Comparison of ENCODE assay signal across 16 cellular contexts in the genomic region with DNA sequence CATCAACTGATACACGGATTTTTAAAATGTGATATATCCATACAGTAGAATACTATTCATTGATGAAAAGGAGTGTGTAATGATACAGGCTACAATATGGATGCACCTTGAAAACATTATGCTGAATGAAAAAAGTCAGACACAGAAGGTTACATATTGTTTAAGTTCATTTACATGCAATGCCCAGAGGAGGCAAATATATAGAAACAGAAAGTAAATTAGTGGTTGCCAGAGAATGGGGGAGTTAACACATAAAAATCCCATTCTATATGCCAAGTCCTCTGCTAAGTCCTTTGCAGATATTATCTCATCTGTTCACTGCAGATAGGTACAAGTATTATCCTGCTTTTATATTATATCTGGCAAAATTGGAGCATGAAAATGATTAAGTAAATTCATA. TPM values are rescaled to one million over a fixed set of nuclear protein-coding genes. Genes with fewer than 3 reads are reported as not detected.
DNase-seq lines count a peak whose midpoint lies in the region; ATAC-seq and TF ChIP-seq lines count a peak whose summit lies in the region.
"Had no signal": no experiment of that assay in that cellular context is flagged by ENCODE, and none has a peak within 500 bp of the region (broad histone marks: within the 10 kb centered on the region; RNA-seq: fewer than 3 reads in every experiment).

No MANE protein-coding gene starts in this region.

- H3K4me3 Mint-ChIP-seq in progenitor cell of endocrine pancreas (ENCODE audit: low read depth): no peak overlapping the region
- H3K4me3 Mint-ChIP-seq: T-cell had no signal

- peaks cover 2% of the 10 kb centered on the region for H3K4me1 Mint-ChIP-seq in progenitor cell of endocrine pancreas (ENCODE audit: low read depth)
- H3K4me1 Mint-ChIP-seq: T-cell had no signal

- peak; percentile 72 for DNase-seq in OCI-M1 (lab: John Stamatoyannopoulos, UW)
- DNase-seq in heart left ventricle: no peak
- no peak for DNase-seq in spleen
- no peak for DNase-seq in SW 1271 (lab: John Stamatoyannopoulos, UW)
- DNase-seq in progenitor cell of endocrine pancreas (ENCODE audit: low spot score, unreplicated experiment): no peak
- DNase-seq: GF-D8, NCI-H187, NCI-H345, NCI-H748 treated with DMSO at 0.1 percent for 48 hours, T-cell, T-helper 9 cell had no signal

- H3K27ac ChIP-seq in heart left ventricle: no peak overlapping the region
- H3K27ac ChIP-seq in spleen: no peak overlapping the region
- H3K27ac ChIP-seq: C4-2B had no signal

- no peak overlapping the region for H3K27ac Mint-ChIP-seq in progenitor cell of endocrine pancreas
- H3K27ac Mint-ChIP-seq: T-cell had no signal

- no peaks in the 10 kb centered on the region for H3K27me3 ChIP-seq in heart left ventricle
- no peaks in the 10 kb centered on the region for H3K27me3 ChIP-seq in spleen (replicated peaks in 1 of 7)

- H3K36me3 ChIP-seq in heart left ventricle (no peaks in the 10 kb centered on the region), spleen (no peaks in the 10 kb centered on the region)
- H3K36me3 ChIP-seq: HAP-1 had no signal

- H3K9me3 ChIP-seq in heart left ventricle (peaks cover 0 to 6% (median 0%) of the 10 kb centered on the region in 12 donors), spleen (peaks cover 0 to 20% (median 0%) of the 10 kb centered on the region in 8 donors)
- H3K9me3 ChIP-seq: HAP-1 had no signal

- TF ChIP-seq CTCF in heart left ventricle (IDR thresholded peaks at IDR 0.05) (no peak), spleen (IDR thresholded peaks at IDR 0.05 in 8 of 11, conservative IDR thresholded peaks at IDR 0.05 in 3 of 11) (no peak), progenitor cell of endocrine pancreas (IDR thresholded peaks at IDR 0.05; ENCODE audit: unreplicated experiment) (no peak)

- ATAC-seq in GM18867 (IDR thresholded peaks at IDR 0.05; ENCODE audit: unreplicated experiment): peak; percentile 76
- ATAC-seq in GM19463 (IDR thresholded peaks at IDR 0.05; ENCODE audit: unreplicated experiment): peak; percentile 79
- peak; percentile 83 for ATAC-seq in HG03354 (IDR thresholded peaks at IDR 0.05; ENCODE audit: poor library complexity, severe bottlenecking, unreplicated experiment)
- ATAC-seq in heart left ventricle: no peak
- ATAC-seq: T-cell had no signal

- H3K36me3 Mint-ChIP-seq in progenitor cell of endocrine pancreas (ENCODE audit: insufficient read depth): no peaks in the 10 kb centered on the region
- H3K36me3 Mint-ChIP-seq: T-cell had no signal

- H3K4me3 ChIP-seq in heart left ventricle (no peak overlapping the region), spleen (no peak overlapping the region)
- H3K4me3 ChIP-seq: HAP-1 had no signal

- intact Hi-C loops in heart left ventricle (cut with DNase I): no loop called here
- intact Hi-C loops in spleen (cut with DNase I; ENCODE audit: low total_unique reads): no loop called here

- H3K27me3 Mint-ChIP-seq in progenitor cell of endocrine pancreas: no peaks in the 10 kb centered on the region

- WGBS in heart left ventricle, 4 donors: 84 to 90% (median 88%) methylated on average over 1 of the region's 1 CpG
- 77 to 94% (median 85%) methylated on average over 1 of the region's 1 CpG for WGBS in spleen, 5 donors

- H3K9me3 Mint-ChIP-seq in progenitor cell of endocrine pancreas (ENCODE audit: low read depth): peaks cover 12% of the 10 kb centered on the region
- H3K9me3 Mint-ChIP-seq: T-cell had no signal

- H3K4me1 ChIP-seq in heart left ventricle (no peaks in the 10 kb centered on the region), spleen (no peaks in the 10 kb centered on the region)
- H3K4me1 ChIP-seq: HAP-1 had no signal

- TF ChIP-seq POLR2A in heart left ventricle (IDR thresholded peaks at IDR 0.05) (no peak), spleen (IDR thresholded peaks at IDR 0.05) (no peak)

RNA-seq across cellular contexts. Expression of a gene that starts 22.1 kb away (rescaled TPM):
- total RNA-seq in heart left ventricle (100 to 1,000 TPM in 8 of 9 donors, 10 to 100 TPM in 1; 67.4 to 267 (median 160) TPM), spleen (10 to 100 TPM in 5 of 7 donors, 1 to 10 TPM in 2; 8.4 to 19.2 (median 11.0) TPM), progenitor cell of endocrine pancreas (28.8 and 30.3 TPM in 2 replicates)
- polyA plus RNA-seq in heart left ventricle (100 to 1,000 TPM in 1 of 2 donors, 10 to 100 TPM in 1; 90.1 to 146 TPM), spleen (1 to 10 TPM; 2.9 to 3.8 (median 3.1) TPM)

Comparison
In these comparisons a context has a peak if more than half of its experiments do, and no peak if none do; other contexts are left out.
1. ATAC-seq: peak in GM18867 (single experiment), GM19463 (single experiment) and HG03354 (single experiment); none in heart left ventricle (0 of 4).